ENCODE assay signal across 8 cellular contexts in the genomic region with DNA sequence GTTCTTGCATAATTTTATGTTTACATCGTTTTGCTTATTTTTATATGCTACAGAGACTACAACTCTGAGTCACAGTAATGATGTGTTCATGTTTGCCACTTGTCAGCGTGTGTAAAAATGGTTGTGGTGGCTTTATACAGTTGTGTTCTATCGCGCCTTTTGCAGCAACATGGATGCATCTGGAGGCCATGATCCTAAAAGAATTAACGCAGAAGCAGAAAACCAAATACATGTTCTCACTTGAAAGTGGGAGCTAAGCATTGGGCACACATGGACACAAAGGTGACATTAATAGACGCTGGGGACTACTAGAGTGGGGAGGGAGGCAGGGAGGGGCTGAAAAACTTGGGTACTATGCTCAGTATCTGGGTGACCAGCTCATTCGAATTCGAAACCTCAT. TPM values are rescaled to one million over a fixed set of nuclear protein-coding genes. Genes with fewer than 3 reads are reported as not detected.
A peak's percentile ranks its signal among the peaks of the same experiment; 100 is the strongest.
DNase-seq lines count a peak whose midpoint lies in the region; ATAC-seq and TF ChIP-seq lines count a peak whose summit lies in the region.

No MANE protein-coding gene starts in this region.

- H3K9me3 ChIP-seq in lung (ENCODE audit: control insufficient read depth in 2 of 2, insufficient read depth in 1 of 2, low read length in 1 of 2) = no peaks in the 10 kb centered on the region

- TF ChIP-seq CTCF in C4-2B (conservative IDR thresholded peaks at IDR 0.05) = no peak
- no peak for TF ChIP-seq CTCF in lung (IDR thresholded peaks at IDR 0.05; ENCODE audit: control extremely low read depth, extremely low read depth)

- H3K4me3 ChIP-seq in lung (peak overlapping the region; percentile 8), urinary bladder (ENCODE audit: low read depth, low read length) (peak overlapping the region; percentile 72)

- no peaks in the 10 kb centered on the region for H3K27me3 ChIP-seq in lung (ENCODE audit: control insufficient read depth, insufficient read depth)

- DNase-seq in NCI-H1417 (lab: John Stamatoyannopoulos, UW) (peak in 2 of 3 experiments; percentile 68 to 84), lung (ENCODE audit: low spot score) (no peak), COLO829 (ENCODE audit: low spot score) (no peak)

- 57 to 65% methylated on average over 8 of the region's 8 CpGs for WGBS in lung, 2 donors
- WGBS in urinary bladder = 52% methylated on average over 8 of the region's 8 CpGs

- H3K36me3 ChIP-seq in lung (ENCODE audit: control insufficient read depth in 2 of 2, insufficient read depth in 2 of 2, low read length in 2 of 2) (no peaks in the 10 kb centered on the region), urinary bladder (ENCODE audit: insufficient read depth) (no peaks in the 10 kb centered on the region)

- peaks cover 5 to 6% of the 10 kb centered on the region in 2 donors for H3K4me1 ChIP-seq in lung (ENCODE audit: control insufficient read depth in 2 of 2, insufficient read depth in 2 of 2, low read length in 2 of 2)
- no peaks in the 10 kb centered on the region for H3K4me1 ChIP-seq in urinary bladder (ENCODE audit: insufficient read depth)

- H3K27ac ChIP-seq in C4-2B (peak overlapping the region; percentile 81), angular gyrus (ENCODE audit: low read depth, low read length) (peak overlapping the region; percentile 95), lung (ENCODE audit: low read depth in 1 of 2, low read length in 1 of 2) (peak overlapping the region; percentile 86 to 99), urinary bladder (ENCODE audit: low read depth) (peak overlapping the region; percentile 98)

- ATAC-seq in lung (ENCODE audit: insufficient read depth, low FRiP score) (no peak), esophagus mucosa (no peak), GM21529 (IDR thresholded peaks at IDR 0.05; ENCODE audit: unreplicated experiment) (no peak)

RNA-seq across cellular contexts. Expression of gene SEC23B, which starts 1.0 kb away (rescaled TPM):
- total RNA-seq in lung (10 to 100 TPM; 52.6 to 79.5 TPM), urinary bladder (31.9 TPM), esophagus mucosa (47.9 TPM)
- polyA plus RNA-seq in lung (10 to 100 TPM; 10.3 to 63.0 TPM), urinary bladder (15.1 TPM)

RNA-seq across cellular contexts. Expression of gene RBBP9, which starts 9.7 kb away (rescaled TPM):
- total RNA-seq in lung = 10 to 100 TPM; 13.1 to 19.3 TPM
- 1 to 10 TPM; 6.3 to 7.5 TPM for polyA plus RNA-seq in lung
- 21.9 TPM for total RNA-seq in urinary bladder
- 9.3 TPM for polyA plus RNA-seq in urinary bladder
- total RNA-seq in esophagus mucosa = 11.8 TPM

RNA-seq across cellular contexts. Expression of gene POLR3F, which starts 39.6 kb away (rescaled TPM):
- total RNA-seq in lung = 10 to 100 TPM in 1 of 2 donors, 1 to 10 TPM in 1; 7.3 to 13.3 TPM
- polyA plus RNA-seq in lung = 1 to 10 TPM; 6.5 to 7.7 TPM
- 18.7 TPM for total RNA-seq in urinary bladder
- polyA plus RNA-seq in urinary bladder = 8.1 TPM
- 4.5 TPM for total RNA-seq in esophagus mucosa

RNA-seq across cellular contexts. Expression of gene DZANK1, which starts 39.9 kb away (rescaled TPM):
- total RNA-seq in lung (1 to 10 TPM; 6.4 to 7.6 TPM), urinary bladder (3.1 TPM), esophagus mucosa (1.5 TPM)
- polyA plus RNA-seq in lung (1 to 10 TPM; 1.8 to 3.1 TPM), urinary bladder (1.7 TPM)

Comparison
In these comparisons a context has a peak if more than half of its experiments do, and no peak if none do; other contexts are left out.
1. DNase-seq: peak in NCI-H1417 (2 of 3); none in lung (single experiment) and COLO829 (single experiment).
2. Peak in every context shown above with its lines, with median percentiles within 50 percentile points of each other: H3K27ac ChIP-seq.